Comparison of ENCODE assay signal across 11 cellular contexts in the genomic region with DNA sequence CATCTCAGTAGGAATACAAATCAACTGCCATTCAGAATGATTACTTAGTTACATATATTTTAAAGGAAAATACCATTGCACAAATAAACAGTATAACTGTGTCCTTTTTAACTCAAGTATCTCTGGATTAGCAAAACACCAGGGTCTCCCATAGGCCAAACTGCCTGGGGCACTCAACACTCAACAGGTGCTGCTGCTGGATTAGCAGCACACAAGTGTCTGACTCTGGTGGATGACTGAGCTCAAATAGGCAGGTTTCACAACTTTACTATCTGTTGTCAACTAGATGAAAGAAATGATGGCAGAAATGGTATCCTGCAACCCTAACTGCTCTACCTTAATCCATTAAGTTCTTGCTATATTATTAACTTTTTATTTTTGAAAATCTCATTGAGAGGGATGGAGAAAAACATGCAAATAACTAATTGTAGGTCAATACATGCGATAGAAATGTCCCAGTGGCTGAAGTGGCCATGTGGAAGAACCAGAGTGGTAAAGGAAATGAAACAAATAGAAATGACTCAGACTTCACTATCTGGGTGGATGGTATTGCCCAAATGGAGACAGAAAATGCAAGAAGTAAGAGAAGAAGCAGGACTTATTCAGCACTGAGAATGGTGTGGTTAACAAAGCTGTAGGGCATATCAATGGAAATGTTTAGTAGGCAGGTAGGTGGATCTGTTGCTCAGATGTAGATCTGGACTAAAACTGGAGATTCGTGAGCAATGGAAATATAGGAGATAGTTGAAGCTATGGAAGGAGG.
A peak's percentile ranks its signal among the peaks of the same experiment; 100 is the strongest.
DNase-seq lines count a peak whose midpoint lies in the region; ATAC-seq and TF ChIP-seq lines count a peak whose summit lies in the region.
"Had no signal": no experiment of that assay in that cellular context is flagged by ENCODE, and none has a peak within 500 bp of the region (broad histone marks: within the 10 kb centered on the region; RNA-seq: fewer than 3 reads in every experiment).

No MANE protein-coding gene starts in this region.

- H3K4me3 ChIP-seq in GM12865 (ENCODE audit: low read depth, low read length), result no peak overlapping the region
- H3K4me3 ChIP-seq in OCI-LY3 (ENCODE audit: low read length), result peak overlapping the region; percentile 33

- H4K20me1 ChIP-seq in OCI-LY3 (ENCODE audit: insufficient read depth, low read length), result no peaks in the 10 kb centered on the region

- H3K4me3 Mint-ChIP-seq in activated CD4-positive, alpha-beta memory T cell treated with anti-CD3 and anti-CD28 coated beads for 36 hours, result no peak overlapping the region
- H3K4me3 Mint-ChIP-seq: naive thymus-derived CD8-positive, alpha-beta T cell had no signal

- no peak overlapping the region for H2AFZ ChIP-seq in OCI-LY3 (ENCODE audit: low read depth, low read length)

- H3K27ac Mint-ChIP-seq in activated CD4-positive, alpha-beta memory T cell treated with anti-CD3 and anti-CD28 coated beads for 36 hours, result no peak overlapping the region
- H3K27ac Mint-ChIP-seq: naive thymus-derived CD8-positive, alpha-beta T cell had no signal

- H3K4me2 ChIP-seq in OCI-LY3 (ENCODE audit: low read length), result peak overlapping the region; percentile 53

- no peaks in the 10 kb centered on the region for H3K36me3 Mint-ChIP-seq in activated CD4-positive, alpha-beta memory T cell treated with anti-CD3 and anti-CD28 coated beads for 36 hours
- H3K36me3 Mint-ChIP-seq: naive thymus-derived CD8-positive, alpha-beta T cell had no signal

- H3K9me3 ChIP-seq in OCI-LY3 (ENCODE audit: insufficient read depth, low read length), result no peaks in the 10 kb centered on the region

- H3K27ac ChIP-seq in OCI-LY3 (ENCODE audit: low read length), result peak overlapping the region; percentile 12; the same call in 1 of the 2 replicates

- CTCF ChIA-PET in activated CD4-positive, alpha-beta memory T cell treated with anti-CD3 and anti-CD28 coated beads for 36 hours (lab: Charles Lee), result no interaction called here

- H3K27me3 ChIP-seq in OCI-LY3 (ENCODE audit: low read depth, low read length), result no peaks in the 10 kb centered on the region

- DNase-seq in GM12865 (ENCODE audit: low read depth) (peak; percentile 57), HCEC 1CT (no peak), NCI-H2081 (lab: John Stamatoyannopoulos, UW) (no peak)
- DNase-seq in activated CD4-positive, alpha-beta memory T cell treated with anti-CD3 and anti-CD28 coated beads for 36 hours, result no peak
- DNase-seq in activated CD8-positive, alpha-beta memory T cell treated with anti-CD3 and anti-CD28 coated beads, Interleukin-2, amount 50 U/mL, for 48 hours, result no peak
- DNase-seq: activated gamma-delta T cell; DMS79 treated with DMSO at 0.1 percent for 48 hours; naive thymus-derived CD8-positive, alpha-beta T cell had no signal

- H3K4me1 Mint-ChIP-seq in activated CD4-positive, alpha-beta memory T cell treated with anti-CD3 and anti-CD28 coated beads for 36 hours (ENCODE audit: low read depth), result peaks cover 7% of the 10 kb centered on the region

- intact Hi-C loops in activated CD4-positive, alpha-beta memory T cell treated with anti-CD3 and anti-CD28 coated beads for 36 hours (cut with micrococcal nuclease), result no loop called here

- TF ChIP-seq CTCF in GM12865 (IDR thresholded peaks at IDR 0.05; ENCODE audit: insufficient read depth, low read depth, low read length, missing control alignments), result no peak
- no peak for TF ChIP-seq CTCF in OCI-LY3 (IDR thresholded peaks at IDR 0.05; ENCODE audit: low read depth, low read length)

- peaks cover 26% of the 10 kb centered on the region for H3K4me1 ChIP-seq in OCI-LY3 (ENCODE audit: low read length)

- peaks cover 8% of the 10 kb centered on the region for H3K27me3 Mint-ChIP-seq in activated CD4-positive, alpha-beta memory T cell treated with anti-CD3 and anti-CD28 coated beads for 36 hours

- H3K9ac ChIP-seq in OCI-LY3 (ENCODE audit: low read length), result no peak overlapping the region

- POLR2A ChIA-PET in activated CD4-positive, alpha-beta memory T cell treated with anti-CD3 and anti-CD28 coated beads for 36 hours (lab: Charles Lee), result interaction anchor here (0.6 kb wide), 1 partner anchor 340 kb away, joined by 3 read pairs; no protein-coding TSS in a partner anchor

- no peaks in the 10 kb centered on the region for H3K36me3 ChIP-seq in OCI-LY3 (replicated peaks; ENCODE audit: low read depth, low read length)

- ATAC-seq in GM19324 (IDR thresholded peaks at IDR 0.05; ENCODE audit: low FRiP score, unreplicated experiment) (peak; percentile 83), HG02973 (IDR thresholded peaks at IDR 0.05; ENCODE audit: unreplicated experiment) (peak; percentile 95)
- ATAC-seq: naive thymus-derived CD8-positive, alpha-beta T cell had no signal

- no peaks in the 10 kb centered on the region for H3K9me3 Mint-ChIP-seq in activated CD4-positive, alpha-beta memory T cell treated with anti-CD3 and anti-CD28 coated beads for 36 hours

- H3K79me2 ChIP-seq in OCI-LY3 (ENCODE audit: low read length), result no peaks in the 10 kb centered on the region
